ENCODE assay signal across 8 cellular contexts in the genomic region with DNA sequence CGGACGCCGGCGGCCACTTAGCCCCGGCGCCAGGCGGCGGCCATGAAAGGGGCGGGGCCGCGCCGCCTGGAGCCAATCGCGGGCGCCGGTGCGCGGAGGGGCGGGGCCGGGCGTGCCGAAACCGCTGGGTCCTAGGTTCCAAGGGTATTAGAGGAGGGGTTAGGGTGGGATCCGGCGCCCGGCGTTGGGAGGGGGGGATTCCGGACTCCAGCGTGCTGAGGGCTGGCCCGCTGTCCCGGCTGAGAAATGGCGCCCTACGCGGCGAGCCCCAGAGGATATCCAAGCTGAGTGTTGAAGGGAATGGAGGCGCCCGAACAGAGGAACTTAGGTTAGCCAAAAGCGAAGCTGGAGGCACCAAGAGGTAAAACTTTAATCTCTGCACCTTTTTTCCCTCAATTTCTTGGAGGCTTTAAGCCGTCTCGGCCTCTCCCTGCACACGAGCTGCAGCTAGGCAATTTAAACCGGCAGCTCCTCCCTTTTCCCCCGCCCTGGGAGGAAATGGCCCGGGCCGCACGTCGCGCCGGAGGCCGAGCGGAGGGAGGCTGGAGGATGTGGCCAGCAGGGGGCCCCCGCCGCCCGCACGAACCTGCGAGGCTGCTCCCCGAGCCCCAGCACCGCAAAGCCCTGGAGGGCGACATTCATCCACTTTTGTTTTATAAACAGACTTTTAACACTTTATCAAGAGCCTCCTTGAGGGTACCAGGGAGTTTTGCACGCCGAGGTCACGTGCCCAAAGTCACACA. TPM values are rescaled to one million over a fixed set of nuclear protein-coding genes. Genes with fewer than 3 reads are reported as not detected.
DNase-seq lines count a peak whose midpoint lies in the region; ATAC-seq and TF ChIP-seq lines count a peak whose summit lies in the region.

A gene with protein sequence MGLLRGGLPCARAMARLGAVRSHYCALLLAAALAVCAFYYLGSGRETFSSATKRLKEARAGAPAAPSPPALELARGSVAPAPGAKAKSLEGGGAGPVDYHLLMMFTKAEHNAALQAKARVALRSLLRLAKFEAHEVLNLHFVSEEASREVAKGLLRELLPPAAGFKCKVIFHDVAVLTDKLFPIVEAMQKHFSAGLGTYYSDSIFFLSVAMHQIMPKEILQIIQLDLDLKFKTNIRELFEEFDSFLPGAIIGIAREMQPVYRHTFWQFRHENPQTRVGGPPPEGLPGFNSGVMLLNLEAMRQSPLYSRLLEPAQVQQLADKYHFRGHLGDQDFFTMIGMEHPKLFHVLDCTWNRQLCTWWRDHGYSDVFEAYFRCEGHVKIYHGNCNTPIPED (minus strand): TSS at position 44 of the 743 bp plus-strand sequence. CDS start 101 bp downstream, outside the sequence.

- H3K4me3 ChIP-seq in endodermal cell (ENCODE audit: low read length) (peak within 1 kb of the TSS; percentile 87), mesodermal cell (ENCODE audit: extremely low read depth, insufficient read depth, low read length, poor library complexity, severe bottlenecking) (peak within 1 kb of the TSS; percentile 65)

- H3K36me3 Mint-ChIP-seq in Calu3 (ENCODE audit: insufficient read depth, unreplicated experiment) = peaks cover 45% of the 10 kb centered on the region
- H3K36me3 Mint-ChIP-seq in endodermal cell (ENCODE audit: low read depth) = peaks cover 22% of the 10 kb centered on the region

- H3K27ac ChIP-seq in endodermal cell (ENCODE audit: low read depth, low read length) (peak within 1 kb of the TSS; percentile 88), mesodermal cell (ENCODE audit: low read depth, low read length, severe bottlenecking) (peak within 1 kb of the TSS; percentile 91)

- CTCF ChIA-PET in Calu3 (lab: Charles Lee) = interaction anchor here (0.6 to 2.9 kb wide), 37 partner anchors 9 to 1132 kb away, joined by 3 to 36 read pairs (median 4); partner anchors contain the start of genes ACAP2, LSG1 and PPP1R2

- intact Hi-C loops in Calu3 (cut with micrococcal nuclease; ENCODE audit: unreplicated experiment) = loop anchor here (1.0 to 5.0 kb wide), 3 partner anchors 171 to 251 kb away; partner anchors contain the start of gene ACAP2

- peak; percentile 99 for DNase-seq in Calu3
- peak in 75 of 76 experiments; percentile 11 to 92 (median 82) for DNase-seq in HUDEP-2 (lab: John Stamatoyannopoulos, UW; ENCODE audit: unreplicated experiment in 76 of 76)
- DNase-seq in NOMO-1 (lab: John Stamatoyannopoulos, UW; ENCODE audit: unreplicated experiment in 2 of 2) = peak; percentile 92 to 94
- peak; percentile 59 for DNase-seq in activated CD8-positive, alpha-beta memory T cell treated with anti-CD3 and anti-CD28 coated beads, Interleukin-2, amount 50 U/mL, for 1 hour (ENCODE audit: extremely low read depth)
- peak; percentile 97 for DNase-seq in endodermal cell
- peak; percentile 82 for DNase-seq in stimulated activated CD8-positive, alpha-beta memory T cell treated with anti-CD3 and anti-CD28 coated beads, Interleukin-15, amount 100 ng/mL, for 24 hours (ENCODE audit: low read depth)

- H3K9me3 ChIP-seq in endodermal cell (ENCODE audit: control insufficient read depth, low read length) (no peaks in the 10 kb centered on the region), mesodermal cell (ENCODE audit: control insufficient read depth, low read length) (no peaks in the 10 kb centered on the region)

- peak; percentile 81 for ATAC-seq in GM21390 (IDR thresholded peaks at IDR 0.05; ENCODE audit: unreplicated experiment)

- H3K4me3 Mint-ChIP-seq in Calu3 (ENCODE audit: low read depth, unreplicated experiment) (peak within 1 kb of the TSS; percentile 85), endodermal cell (peak within 1 kb of the TSS; percentile 67)

- H3K27me3 ChIP-seq in endodermal cell (ENCODE audit: control insufficient read depth, insufficient read depth, low read length, poor library complexity, severe bottlenecking) = no peaks in the 10 kb centered on the region

- peak; percentile 100 for TF ChIP-seq CTCF in Calu3 (IDR thresholded peaks at IDR 0.05; ENCODE audit: unreplicated experiment)
- peak; percentile 98 for TF ChIP-seq CTCF in endodermal cell (conservative IDR thresholded peaks at IDR 0.05)

- peak within 1 kb of the TSS; percentile 69 for H3K9ac ChIP-seq in endodermal cell (ENCODE audit: extremely low read depth, low read length, poor library complexity, severe bottlenecking)

- no peaks in the 10 kb centered on the region for H3K9me3 Mint-ChIP-seq in Calu3 (ENCODE audit: low read depth, unreplicated experiment)
- no peaks in the 10 kb centered on the region for H3K9me3 Mint-ChIP-seq in endodermal cell

- H3K4me1 ChIP-seq in endodermal cell (ENCODE audit: control insufficient read depth, insufficient read depth, low read length) = peaks cover 17% of the 10 kb centered on the region
- H3K4me1 ChIP-seq in mesodermal cell (ENCODE audit: control insufficient read depth, insufficient read depth, low read length, poor library complexity, severe bottlenecking) = peaks cover 14% of the 10 kb centered on the region

- TSS peak; percentile 65 for BruUV-seq in Calu3 (replicated peaks; lab: Mats Ljungman, UMichigan)

- H3K27ac Mint-ChIP-seq in Calu3 (ENCODE audit: unreplicated experiment) (peak within 1 kb of the TSS; percentile 71), endodermal cell (peak within 1 kb of the TSS; percentile 87)

- H3K27me3 Mint-ChIP-seq in Calu3 (ENCODE audit: unreplicated experiment) = no peaks in the 10 kb centered on the region
- no peaks in the 10 kb centered on the region for H3K27me3 Mint-ChIP-seq in endodermal cell (ENCODE audit: insufficient read depth)

- peaks cover 37% of the 10 kb centered on the region for H3K4me1 Mint-ChIP-seq in Calu3 (ENCODE audit: low read depth, unreplicated experiment)
- peaks cover 24% of the 10 kb centered on the region for H3K4me1 Mint-ChIP-seq in endodermal cell

- peaks cover 24% of the 10 kb centered on the region for H3K36me3 ChIP-seq in endodermal cell (ENCODE audit: control insufficient read depth, insufficient read depth, low read length)
- peaks cover 19% of the 10 kb centered on the region for H3K36me3 ChIP-seq in mesodermal cell (ENCODE audit: control insufficient read depth, insufficient read depth, low read length)

- 0 to 1% methylated on average over 20 to 62 of the region's 62 CpGs for WGBS in endodermal cell (ENCODE audit: insufficient coverage in 1 of 2, insufficient read length in 1 of 2), 2 experiments
- 0% methylated on average over 30 to 38 of the region's 62 CpGs for WGBS in mesodermal cell (ENCODE audit: insufficient coverage in 2 of 2), 2 experiments

RNA-seq across cellular contexts. Expression of the gene that starts here (rescaled TPM):
- total RNA-seq in Calu3 (2022) (25.9 and 29.2 TPM in 2 replicates), endodermal cell (10 to 100 TPM; 35.5 to 38.3 TPM)
- 41.5 TPM for polyA plus RNA-seq in endodermal cell (2013, experiment 1 of 2)
- polyA plus RNA-seq in endodermal cell (2013, experiment 2 of 2) = 41.3 TPM
- polyA plus RNA-seq in mesodermal cell (2013, experiment 1 of 2) = 40.8 TPM
- 36.5 TPM for polyA plus RNA-seq in mesodermal cell (2013, experiment 2 of 2)

Comparison
In these comparisons a context has a peak if more than half of its experiments do, and no peak if none do; other contexts are left out.
1. Peak in every context shown above with its lines: DNase-seq, ATAC-seq, H3K4me3 ChIP-seq and H3K27ac ChIP-seq.